In genomic region chr2:213723051-213723560, GRCh38 we compare ENCODE assay signal across 12 cellular contexts.
"Had no signal": no experiment of that assay in that cellular context is flagged by ENCODE, and none has a peak within 500 bp of the region (broad histone marks: within the 10 kb centered on the region; RNA-seq: fewer than 3 reads in every experiment).

No MANE protein-coding gene starts in this region.

- H3K36me3 ChIP-seq: ascending aorta, gastroesophageal sphincter, neutrophil, right atrium auricular region, thyroid gland, uterus had no signal

- H3K27ac ChIP-seq: ascending aorta, gastroesophageal sphincter, neutrophil, right atrium auricular region, thyroid gland, uterus had no signal

- DNase-seq: activated CD8-positive, alpha-beta T cell treated with anti-CD3 and anti-CD28 coated beads for 36 hours; activated naive CD4-positive, alpha-beta T cell; left ventricle myocardium superior; small intestine; thyroid gland; uterus had no signal

- H3K27ac Mint-ChIP-seq: activated CD8-positive, alpha-beta T cell treated with anti-CD3 and anti-CD28 coated beads for 36 hours; activated T-helper 1 cell treated with anti-CD3 and anti-CD28 coated beads, Interleukin-12 subunit alpha, Interleukin-12 subunit beta, Interleukin-2, Interleukin-4 antibody, amounts not matched to agents 30 ng/mL and 10 ng/mL and 1 ng/mL, durations not matched to agents 14 hours and 24 hours and 36 hours; T-helper 2 cell treated with Interferon-gamma antibody and Interleukin-4, amounts not matched to agents 5 μg/mL and 100 μg/mL, for 36 hours had no signal

- H3K4me3 ChIP-seq: ascending aorta, gastroesophageal sphincter, right atrium auricular region, thyroid gland, uterus had no signal

- FAIRE-seq: small intestine had no signal

- H3K9me3 ChIP-seq: ascending aorta, gastroesophageal sphincter, neutrophil, right atrium auricular region, thyroid gland, uterus had no signal

- H3K27me3 ChIP-seq: ascending aorta, gastroesophageal sphincter, neutrophil, right atrium auricular region, thyroid gland, uterus had no signal

- H3K9me3 Mint-ChIP-seq: activated CD8-positive, alpha-beta T cell treated with anti-CD3 and anti-CD28 coated beads for 36 hours had no signal

- ATAC-seq: activated CD8-positive, alpha-beta T cell treated with anti-CD3 and anti-CD28 coated beads for 36 hours; gastroesophageal sphincter; left ventricle myocardium superior had no signal

- H3K4me3 Mint-ChIP-seq: activated CD8-positive, alpha-beta T cell treated with anti-CD3 and anti-CD28 coated beads for 36 hours; activated T-helper 1 cell treated with anti-CD3 and anti-CD28 coated beads, Interleukin-12 subunit alpha, Interleukin-12 subunit beta, Interleukin-2, Interleukin-4 antibody, amounts not matched to agents 30 ng/mL and 10 ng/mL and 1 ng/mL, durations not matched to agents 14 hours and 24 hours and 36 hours; T-helper 2 cell treated with Interferon-gamma antibody and Interleukin-4, amounts not matched to agents 5 μg/mL and 100 μg/mL, for 36 hours had no signal

- H3K4me1 ChIP-seq: ascending aorta, right atrium auricular region, thyroid gland, uterus had no signal

- H3K27me3 Mint-ChIP-seq: activated CD8-positive, alpha-beta T cell treated with anti-CD3 and anti-CD28 coated beads for 36 hours had no signal
